In the genomic region with DNA sequence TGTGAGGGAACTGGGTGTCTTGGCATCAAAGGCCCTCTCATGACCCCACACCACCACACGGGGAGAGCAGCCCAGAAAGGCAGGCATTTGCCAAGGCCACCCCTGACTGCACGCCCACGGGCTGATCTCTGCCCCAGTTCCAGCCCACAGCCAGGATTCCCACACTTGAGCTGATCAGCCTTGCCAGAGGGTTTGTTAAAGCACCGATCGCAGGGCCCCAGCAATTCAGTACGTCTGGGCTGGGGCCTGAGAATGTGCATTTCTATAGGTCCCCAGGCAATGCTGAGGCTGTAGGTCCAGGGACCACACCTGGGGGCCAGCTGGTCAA, we compare ENCODE assay signal across 14 cellular contexts.
DNase-seq lines count a peak whose midpoint lies in the region; ATAC-seq, FAIRE-seq and TF ChIP-seq lines count a peak whose summit lies in the region.
"Had no signal": no experiment of that assay in that cellular context is flagged by ENCODE, and none has a peak within 500 bp of the region (broad histone marks: within the 10 kb centered on the region; RNA-seq: fewer than 3 reads in every experiment).

No MANE protein-coding gene starts in this region.

- H3K27ac ChIP-seq in BLaER1 (peak overlapping the region; percentile 24; the same call in 1 of the 2 replicates), RWPE1 (peak overlapping the region; percentile 52), left ventricle myocardium inferior (replicated peaks) (peak overlapping the region; percentile 87), pancreas (peak overlapping the region in 3 of 4 donors; percentile 28 to 89 (median 52)), uterus (no peak overlapping the region)
- H3K27ac ChIP-seq: ascending aorta, neutrophil had no signal

- CTCF ChIA-PET in RWPE1 (lab: Yijun Ruan, JAX): interaction anchor here (0.6 kb wide), 1 partner anchor 211 kb away, joined by 3 read pairs; no protein-coding TSS in a partner anchor

- WGBS in pancreas, 2 donors: 6 to 11% methylated on average over 6 of the region's 6 CpGs

- no peak for FAIRE-seq in pancreas (lab: Jason Lieb, UNC)

- peaks cover 55% of the 10 kb centered on the region for H4K20me1 ChIP-seq in BLaER1

- POLR2A ChIA-PET in RWPE1 (lab: Yijun Ruan, JAX; ENCODE audit: low non-redundant PET): no interaction called here

- H3K36me3 ChIP-seq in BLaER1 (no peaks in the 10 kb centered on the region), left ventricle myocardium inferior (no peaks in the 10 kb centered on the region), pancreas (no peaks in the 10 kb centered on the region), uterus (no peaks in the 10 kb centered on the region)
- H3K36me3 ChIP-seq: ascending aorta, neutrophil had no signal

- intact Hi-C loops in left ventricle myocardium inferior (cut with micrococcal nuclease) (no loop called here), pancreas (cut with DNase I) (loop anchor here in 1 of 3 donors (5.0 kb wide), 1 partner anchor 94 kb away; no protein-coding TSS in a partner anchor), uterus (cut with DNase I; ENCODE audit: low total_unique reads) (no loop called here)

- H3K27me3 ChIP-seq in BLaER1: no peaks in the 10 kb centered on the region
- H3K27me3 ChIP-seq in left ventricle myocardium inferior (ENCODE audit: low read depth): no peaks in the 10 kb centered on the region
- H3K27me3 ChIP-seq in pancreas: no peaks in the 10 kb centered on the region
- no peaks in the 10 kb centered on the region for H3K27me3 ChIP-seq in uterus
- H3K27me3 ChIP-seq: ascending aorta had no signal

- DNase-seq in RWPE1 (ENCODE audit: low spot score): no peak
- DNase-seq in left ventricle myocardium inferior: no peak
- DNase-seq in pancreas: peak in 2 of 6 donors; percentile 56 to 64
- no peak for DNase-seq in SHP77 (lab: John Stamatoyannopoulos, UW)
- DNase-seq in activated naive CD4-positive, alpha-beta T cell treated with anti-CD3 and anti-CD28 coated beads, Interleukin-2, amount 50 U/mL, for 16 hours: no peak
- DNase-seq in uterus: no peak
- no peak for DNase-seq in ureter (ENCODE audit: low spot score)
- DNase-seq: activated CD4-positive, CD25-positive, alpha-beta regulatory T cell; activated T-cell treated with anti-CD3 and anti-CD28 coated beads, Interleukin-2, amount 50 U/mL, for 24 hours; DMS79; NK-92 treated with Interleukin-12 subunit alpha and Interleukin-12 subunit beta, amount 100 ng/mL, for 24 hours had no signal

- no peak for ATAC-seq in pancreas

- H3K4me1 ChIP-seq in BLaER1 (peaks cover 99% of the 10 kb centered on the region), left ventricle myocardium inferior (peaks cover 85% of the 10 kb centered on the region), pancreas (peaks cover 79 to 90% (median 80%) of the 10 kb centered on the region in 3 donors), uterus (peaks cover 0 to 3% of the 10 kb centered on the region in 2 donors)

- no peak for TF ChIP-seq POLR2A in uterus (IDR thresholded peaks at IDR 0.05)

- H3K9ac ChIP-seq in BLaER1: no peak overlapping the region

- no peaks in the 10 kb centered on the region for H3K9me3 ChIP-seq in BLaER1
- H3K9me3 ChIP-seq in left ventricle myocardium inferior (replicated peaks): no peaks in the 10 kb centered on the region
- H3K9me3 ChIP-seq in pancreas: no peaks in the 10 kb centered on the region
- no peaks in the 10 kb centered on the region for H3K9me3 ChIP-seq in uterus
- H3K9me3 ChIP-seq: ascending aorta, neutrophil had no signal

- no peak overlapping the region for H3K4me3 ChIP-seq in BLaER1
- no peak overlapping the region for H3K4me3 ChIP-seq in left ventricle myocardium inferior
- H3K4me3 ChIP-seq in pancreas: no peak overlapping the region
- no peak overlapping the region for H3K4me3 ChIP-seq in uterus
- H3K4me3 ChIP-seq: ascending aorta had no signal

- TF ChIP-seq CTCF in RWPE1 (conservative IDR thresholded peaks at IDR 0.05; ENCODE audit: low read depth) (no peak), left ventricle myocardium inferior (IDR thresholded peaks at IDR 0.05; ENCODE audit: borderline replicate concordance) (no peak), pancreas (IDR thresholded peaks at IDR 0.05) (no peak), uterus (IDR thresholded peaks at IDR 0.05) (no peak)

- peak overlapping the region; percentile 31 for H3K4me2 ChIP-seq in BLaER1

Comparison
In these comparisons a context has a peak if more than half of its experiments do, and no peak if none do; other contexts are left out.
1. H3K27ac ChIP-seq: peak in BLaER1 (single experiment), RWPE1 (single experiment), left ventricle myocardium inferior (single experiment) and pancreas (3 of 4); none in uterus (0 of 2).